In genomic region chr21:27646691-27647090, GRCh38 we compare ENCODE assay signal across 24 cellular contexts.
"Had no signal": no experiment of that assay in that cellular context is flagged by ENCODE, and none has a peak within 500 bp of the region (broad histone marks: within the 10 kb centered on the region; RNA-seq: fewer than 3 reads in every experiment).

No MANE protein-coding gene starts in this region.

- H3K36me3 Mint-ChIP-seq: activated naive CD8-positive, alpha-beta T cell treated with anti-CD3 and anti-CD28 coated beads, Interleukin-2, amount 10 ng/mL, durations not matched to agents 7 days and 5 days; natural killer cell had no signal

- H3K9me3 Mint-ChIP-seq: dendritic cell treated with granulocyte-macrophage colony-stimulating factor and Interleukin-4, amounts not matched to agents 40 ng/mL and 50 ng/mL, for 4 days had no signal

- H3K27me3 ChIP-seq: cardiac muscle cell, esophagus squamous epithelium, left lung, sigmoid colon, upper lobe of left lung had no signal

- H3K4me3 Mint-ChIP-seq: activated naive CD8-positive, alpha-beta T cell treated with anti-CD3 and anti-CD28 coated beads, Interleukin-2, amount 10 ng/mL, durations not matched to agents 7 days and 5 days; dendritic cell treated with granulocyte-macrophage colony-stimulating factor and Interleukin-4, amounts not matched to agents 40 ng/mL and 50 ng/mL, for 4 days; natural killer cell had no signal

- H3K4me1 ChIP-seq: heart right ventricle, left lung, upper lobe of left lung had no signal

- ATAC-seq: heart right ventricle, left lung, natural killer cell had no signal

- H3K36me3 ChIP-seq: cardiac muscle cell, esophagus squamous epithelium, heart right ventricle, left lung, sigmoid colon, thoracic aorta, upper lobe of left lung had no signal

- H3K4me3 ChIP-seq: cardiac muscle cell, esophagus squamous epithelium, heart right ventricle, left lung, sigmoid colon, thoracic aorta, upper lobe of left lung had no signal

- H3K27ac ChIP-seq: cardiac muscle cell, heart right ventricle, left lung, sigmoid colon, thoracic aorta, upper lobe of left lung had no signal

- H3K4me1 Mint-ChIP-seq: activated naive CD8-positive, alpha-beta T cell treated with anti-CD3 and anti-CD28 coated beads, Interleukin-2, amount 10 ng/mL, durations not matched to agents 7 days and 5 days; natural killer cell had no signal

- H3K27ac Mint-ChIP-seq: activated naive CD8-positive, alpha-beta T cell treated with anti-CD3 and anti-CD28 coated beads, Interleukin-2, amount 10 ng/mL, durations not matched to agents 7 days and 5 days; dendritic cell treated with granulocyte-macrophage colony-stimulating factor and Interleukin-4, amounts not matched to agents 40 ng/mL and 50 ng/mL, for 4 days; natural killer cell; progenitor cell of endocrine pancreas had no signal

- H3K9me3 ChIP-seq: esophagus squamous epithelium, heart right ventricle, left lung, sigmoid colon, thoracic aorta, upper lobe of left lung had no signal

- H3K27me3 Mint-ChIP-seq: activated naive CD8-positive, alpha-beta T cell treated with anti-CD3 and anti-CD28 coated beads, Interleukin-2, amount 10 ng/mL, durations not matched to agents 7 days and 5 days; dendritic cell treated with granulocyte-macrophage colony-stimulating factor and Interleukin-4, amounts not matched to agents 40 ng/mL and 50 ng/mL, for 4 days; progenitor cell of endocrine pancreas had no signal

- DNase-seq: activated CD4-positive, alpha-beta T cell treated with anti-CD3 and anti-CD28 coated beads for 4 hours; activated CD4-positive, alpha-beta T cell treated with anti-CD3 and anti-CD28 coated beads, Interleukin-2, amount 50 U/mL, for 48 hours; activated CD4-positive, CD25-positive, alpha-beta regulatory T cell; activated naive CD4-positive, alpha-beta T cell treated with Interleukin-2 at 50 U/mL for 16 hours; activated naive CD8-positive, alpha-beta T cell treated with anti-CD3 and anti-CD28 coated beads, Interleukin-2, amount 10 ng/mL, durations not matched to agents 7 days and 5 days; activated T-cell treated with anti-CD3 and anti-CD28 coated beads, Interleukin-2, amount 50 U/mL, for 48 hours; amniotic stem cell; effector memory CD4-positive, alpha-beta T cell; esophagus squamous epithelium; heart right ventricle; left lung; midbrain; natural killer cell; retina; sigmoid colon; stimulated activated CD4-positive, alpha-beta T cell treated with anti-CD3 and anti-CD28 coated beads, Interleukin-4, amount 100 ng/mL, for 24 hours; stimulated activated naive CD4-positive, alpha-beta T cell treated with Interleukin-2 at 50 U/mL for 16 hours; T-helper 1 cell; T-helper 9 cell; upper lobe of left lung had no signal
